Comparison of ENCODE assay signal across 18 cellular contexts in the genomic region with DNA sequence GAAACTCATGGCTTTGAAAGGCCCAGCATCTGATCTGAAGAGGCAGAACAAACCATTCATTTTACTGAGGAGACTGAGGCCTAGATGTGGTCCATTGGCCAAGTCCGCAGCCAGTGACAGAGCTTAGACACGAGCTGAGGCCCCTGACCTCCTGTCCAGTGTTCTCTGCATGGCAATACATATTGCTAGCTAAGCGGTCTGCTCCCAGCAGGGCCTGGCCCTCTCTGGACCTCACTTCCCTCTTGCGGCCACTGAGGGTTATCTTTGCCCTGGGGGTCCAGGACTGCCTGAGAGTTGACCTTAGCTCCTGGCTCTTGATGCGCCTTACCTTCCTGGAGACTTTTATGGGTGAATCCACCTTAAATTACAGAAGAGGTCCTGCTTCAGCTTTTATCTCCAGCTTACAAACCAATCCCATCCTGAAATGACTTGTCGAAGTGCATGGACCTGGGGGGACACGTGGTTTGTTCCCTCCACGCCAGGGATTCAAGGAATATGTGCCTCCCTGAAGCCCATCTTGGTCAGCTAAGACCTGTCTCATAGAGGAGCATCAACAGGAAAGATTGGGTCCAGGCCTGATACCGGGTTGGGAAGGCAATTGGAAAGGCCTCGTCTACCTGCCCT.
DNase-seq lines count a peak whose midpoint lies in the region; ATAC-seq, FAIRE-seq and TF ChIP-seq lines count a peak whose summit lies in the region.
"Had no signal": no experiment of that assay in that cellular context is flagged by ENCODE, and none has a peak within 500 bp of the region (broad histone marks: within the 10 kb centered on the region; RNA-seq: fewer than 3 reads in every experiment).

No MANE protein-coding gene starts in this region.

- H3K4me3 ChIP-seq in CD8-positive, alpha-beta T cell (ENCODE audit: low read depth, low read length) = no peak overlapping the region
- H3K4me3 ChIP-seq in GM23338 (no peak overlapping the region), K562 (no peak overlapping the region), lower lobe of right lung (no peak overlapping the region)
- H3K4me3 ChIP-seq: SJCRH30 had no signal

- H3K36me3 ChIP-seq in CD8-positive, alpha-beta T cell (ENCODE audit: insufficient read depth, low read length) = no peaks in the 10 kb centered on the region
- H3K36me3 ChIP-seq in GM23338 (ENCODE audit: insufficient read depth) = peaks cover 5% of the 10 kb centered on the region; the same call in 1 of the 2 replicates
- H3K36me3 ChIP-seq in K562 (ENCODE audit: control insufficient read depth, insufficient read depth, low read length) = peaks cover 14% of the 10 kb centered on the region; the same call in 2 of the 3 replicates
- peaks cover 16% of the 10 kb centered on the region for H3K36me3 ChIP-seq in lower lobe of right lung

- WGBS in K562 (ENCODE audit: insufficient coverage, low coverage, missing lambda C conversion rate) = 57% methylated on average over 10 of the region's 10 CpGs

- ATAC-seq in CD8-positive, alpha-beta T cell = no peak
- no peak; the same call in 2 of the 3 replicates for ATAC-seq in GM23338
- peak; percentile 64 for ATAC-seq in K562
- no peak for ATAC-seq in lower lobe of right lung

- peaks cover 35% of the 10 kb centered on the region for H3K4me1 Mint-ChIP-seq in CD8-positive, alpha-beta T cell (ENCODE audit: low read depth)
- H3K4me1 Mint-ChIP-seq in GM23338 = peaks cover 17% of the 10 kb centered on the region

- no peak for TF ChIP-seq EP300 in K562 (IDR thresholded peaks at IDR 0.05; ENCODE audit: low read length)

- no peaks in the 10 kb centered on the region for H3K9me3 ChIP-seq in CD8-positive, alpha-beta T cell (ENCODE audit: low read length)
- no peaks in the 10 kb centered on the region; the same call in 1 of the 2 replicates for H3K9me3 ChIP-seq in K562 (replicated peaks; ENCODE audit: control insufficient read depth, insufficient read depth, low read depth, low read length)
- H3K9me3 ChIP-seq in lower lobe of right lung = no peaks in the 10 kb centered on the region
- H3K9me3 ChIP-seq: BE2C, SJCRH30 had no signal

- in situ Hi-C loops in K562 (cut with MboI) = no loop called here

- no peak for TF ChIP-seq RAD21 in K562 (CRISPR knock-in tag; conservative IDR thresholded peaks at IDR 0.05 in 1 of 2, IDR thresholded peaks at IDR 0.05 in 1 of 2)

- intact Hi-C loops in CD8-positive, alpha-beta T cell (cut with DNase I, micrococcal nuclease) = no loop called here
- intact Hi-C loops in K562 (cut with micrococcal nuclease) = no loop called here
- intact Hi-C loops in posterior vena cava (cut with DNase I) = no loop called here
- intact Hi-C loops in lower lobe of right lung (cut with DNase I) = no loop called here

- no peak for FAIRE-seq in K562 (lab: Jason Lieb, UNC)
- FAIRE-seq: D721Med had no signal

- H3K79me2 ChIP-seq in GM23338 (replicated peaks; ENCODE audit: insufficient read depth) (peaks cover 43% of the 10 kb centered on the region), K562 (ENCODE audit: control insufficient read depth, insufficient read depth, low read length) (peaks cover 36% of the 10 kb centered on the region)

- no peak overlapping the region for H3K4me2 ChIP-seq in GM23338
- H3K4me2 ChIP-seq in K562 (ENCODE audit: insufficient read depth, low read length) = no peak overlapping the region

- no peak overlapping the region for H2AFZ ChIP-seq in GM23338
- no peak overlapping the region for H2AFZ ChIP-seq in K562 (ENCODE audit: low read depth, low read length)

- H3K9ac ChIP-seq in K562 (ENCODE audit: insufficient read depth in 1 of 2, low read depth in 2 of 2, low read length in 2 of 2) = peak overlapping the region in 1 of 2 experiments; percentile 56; a peak in 1 of 4 replicates

- no peak overlapping the region for H3K4me3 Mint-ChIP-seq in CD8-positive, alpha-beta T cell
- no peak overlapping the region for H3K4me3 Mint-ChIP-seq in GM23338
- H3K4me3 Mint-ChIP-seq: CD4-positive, alpha-beta memory T cell had no signal

- CTCF ChIA-PET in CD8-positive, alpha-beta T cell (lab: Charles Lee) = no interaction called here
- CTCF ChIA-PET in K562 (lab: Yijun Ruan, JAX; ENCODE audit: low intra/inter-chr PET ratio) = no interaction called here

- no peak overlapping the region for H3K27ac ChIP-seq in CD8-positive, alpha-beta T cell (ENCODE audit: low read depth, low read length)
- H3K27ac ChIP-seq in GM23338 (ENCODE audit: low read depth) = 0 out of 2 replicates have a peak overlapping the region, but pooled peaks have one; percentile 23
- no peak overlapping the region for H3K27ac ChIP-seq in K562 (ENCODE audit: extremely low read depth, low read depth, low read length)
- H3K27ac ChIP-seq in lower lobe of right lung = no peak overlapping the region
- H3K27ac ChIP-seq: SJCRH30 had no signal

- H3K27me3 ChIP-seq in CD8-positive, alpha-beta T cell (ENCODE audit: insufficient read depth, low read length) = no peaks in the 10 kb centered on the region
- H3K27me3 ChIP-seq in GM23338 (ENCODE audit: insufficient read depth) (no peaks in the 10 kb centered on the region), K562 (ENCODE audit: control insufficient read depth in 2 of 2, insufficient read depth in 2 of 2, low read length in 2 of 2) (no peaks in the 10 kb centered on the region), lower lobe of right lung (ENCODE audit: low read depth) (no peaks in the 10 kb centered on the region)
- H3K27me3 ChIP-seq: BE2C, SJCRH30 had no signal

- H3F3A ChIP-seq in GM23338 (replicated peaks; ENCODE audit: low read depth) = 0 out of 2 replicates have a peak, but pooled peaks cover 5% of the 10 kb centered on the region

- no peak for TF ChIP-seq POLR2A in K562 (conservative IDR thresholded peaks at IDR 0.05)

- no peak for TF ChIP-seq CTCF in CD8-positive, alpha-beta T cell (IDR thresholded peaks at IDR 0.05)
- TF ChIP-seq CTCF in GM23338 (conservative IDR thresholded peaks at IDR 0.05; ENCODE audit: low read depth in 2 of 2) = no peak
- TF ChIP-seq CTCF in K562 (IDR thresholded peaks at IDR 0.05 in 2 of 3, conservative IDR thresholded peaks at IDR 0.05 in 1 of 3; ENCODE audit: insufficient read depth in 2 of 3, low read depth in 1 of 3, low read length in 3 of 3) = peak in 1 of 3 experiments; percentile 16; a peak in 3 of 6 replicates
- TF ChIP-seq CTCF in lower lobe of right lung (IDR thresholded peaks at IDR 0.05) = no peak

- H3K9me1 ChIP-seq in K562 (ENCODE audit: control insufficient read depth, insufficient read depth, low read length) = peaks cover 11% of the 10 kb centered on the region

- H3K4me1 ChIP-seq in CD8-positive, alpha-beta T cell (ENCODE audit: insufficient read depth, low read length) = peaks cover 12% of the 10 kb centered on the region
- peaks cover 21% of the 10 kb centered on the region; the same call in 1 of the 2 replicates for H3K4me1 ChIP-seq in GM23338 (ENCODE audit: insufficient read depth)
- peaks cover 0 to 16% of the 10 kb centered on the region in 2 experiments; a peak in 4 of 5 replicates for H3K4me1 ChIP-seq in K562 (replicated peaks in 1 of 2; ENCODE audit: control insufficient read depth in 2 of 2, insufficient read depth in 2 of 2, low read length in 2 of 2)
- H3K4me1 ChIP-seq in lower lobe of right lung = peaks cover 31% of the 10 kb centered on the region
- H3K4me1 ChIP-seq: BE2C had no signal

- no peaks in the 10 kb centered on the region for H3K27me3 Mint-ChIP-seq in CD8-positive, alpha-beta T cell (ENCODE audit: low read depth)
- H3K27me3 Mint-ChIP-seq in GM23338 (ENCODE audit: insufficient read depth, low read depth, poor library complexity) = peaks cover 3% of the 10 kb centered on the region
- H3K27me3 Mint-ChIP-seq: CD4-positive, alpha-beta memory T cell had no signal

- DNase-seq in CD8-positive, alpha-beta T cell = no peak
- DNase-seq in GM23338 (ENCODE audit: low spot score) = no peak
- DNase-seq in K562 (ENCODE audit: extremely low read depth in 1 of 4, low spot score in 3 of 4) = peak in 1 of 4 experiments; percentile 30
- peak; percentile 61 for DNase-seq in posterior vena cava (ENCODE audit: low spot score)
- no peak for DNase-seq in NCI-H128 (lab: John Stamatoyannopoulos, UW; ENCODE audit: unreplicated experiment)
- no peak for DNase-seq in lower lobe of right lung
- DNase-seq in stimulated activated CD4-positive, alpha-beta T cell treated with anti-CD3 and anti-CD28 coated beads, Interleukin-2, amount 100 ng/mL, for 24 hours = no peak
- DNase-seq: BE2C; CD4-positive, alpha-beta memory T cell; DMS79; NCI-H1417; NCI-H1930; NCI-H2171; NCI-H446 treated with DMSO at 0.1 percent for 48 hours; NK-92 treated with Interleukin-12 subunit alpha and Interleukin-12 subunit beta, amount 100 ng/mL, for 24 hours; SJCRH30; SW 1271 had no signal

- H4K20me1 ChIP-seq in GM23338 (replicated peaks; ENCODE audit: insufficient read depth) = peaks cover 54% of the 10 kb centered on the region
- H4K20me1 ChIP-seq in K562 (replicated peaks; ENCODE audit: control insufficient read depth, insufficient read depth, low read length) = peaks cover 22% of the 10 kb centered on the region

- H3K9me2 ChIP-seq in GM23338 (ENCODE audit: insufficient read depth) = no peaks in the 10 kb centered on the region; the same call in 1 of the 2 replicates

- no TSS peak for BruUV-seq in K562 (replicated peaks; lab: Mats Ljungman, UMichigan)

- peaks cover 28% of the 10 kb centered on the region for H3K36me3 Mint-ChIP-seq in CD8-positive, alpha-beta T cell
- peaks cover 27% of the 10 kb centered on the region for H3K36me3 Mint-ChIP-seq in GM23338 (ENCODE audit: low read depth)

- no peaks in the 10 kb centered on the region for H3K9me3 Mint-ChIP-seq in CD8-positive, alpha-beta T cell
- H3K9me3 Mint-ChIP-seq in GM23338 = no peaks in the 10 kb centered on the region
- H3K9me3 Mint-ChIP-seq: CD4-positive, alpha-beta memory T cell had no signal

- POLR2A ChIA-PET in CD8-positive, alpha-beta T cell (lab: Charles Lee) = interaction anchor here (1.2 kb wide), 1 partner anchor 89 kb away, joined by 3 read pairs; a partner anchor contains a TSS
- POLR2A ChIA-PET in K562 (lab: Yijun Ruan, JAX) = interaction anchor here (0.7 to 2.1 kb wide), 10 partner anchors 9 to 1566 kb away, joined by 3 to 7 read pairs (median 3); no protein-coding TSS in a partner anchor

- peak overlapping the region; percentile 46 for H3K27ac Mint-ChIP-seq in CD8-positive, alpha-beta T cell
- no peak overlapping the region for H3K27ac Mint-ChIP-seq in GM23338

TF ChIP-seq in GM23338, 12 proteins besides CTCF, POLR2A, EP300 and RAD21 (continues in another document):
- TF ChIP-seq POLR2AphosphoS5 (IDR thresholded peaks at IDR 0.05; ENCODE audit: low read depth) = no peak

TF ChIP-seq in K562, 482 proteins besides CTCF, POLR2A, EP300 and RAD21:
- TF ChIP-seq SPI1 (IDR thresholded peaks at IDR 0.05; ENCODE audit: borderline replicate concordance, low read depth, low read length) = 0 out of 2 replicates have a peak, but pooled peaks have one; percentile 19
- TF ChIP-seq SP1 (CRISPR knock-in tag; IDR thresholded peaks at IDR 0.05) = 0 out of 2 replicates have a peak, but pooled peaks have one; percentile 14
- TF ChIP-seq C11orf30 (IDR thresholded peaks at IDR 0.05; ENCODE audit: low read depth) = no peak
